In the genomic region with DNA sequence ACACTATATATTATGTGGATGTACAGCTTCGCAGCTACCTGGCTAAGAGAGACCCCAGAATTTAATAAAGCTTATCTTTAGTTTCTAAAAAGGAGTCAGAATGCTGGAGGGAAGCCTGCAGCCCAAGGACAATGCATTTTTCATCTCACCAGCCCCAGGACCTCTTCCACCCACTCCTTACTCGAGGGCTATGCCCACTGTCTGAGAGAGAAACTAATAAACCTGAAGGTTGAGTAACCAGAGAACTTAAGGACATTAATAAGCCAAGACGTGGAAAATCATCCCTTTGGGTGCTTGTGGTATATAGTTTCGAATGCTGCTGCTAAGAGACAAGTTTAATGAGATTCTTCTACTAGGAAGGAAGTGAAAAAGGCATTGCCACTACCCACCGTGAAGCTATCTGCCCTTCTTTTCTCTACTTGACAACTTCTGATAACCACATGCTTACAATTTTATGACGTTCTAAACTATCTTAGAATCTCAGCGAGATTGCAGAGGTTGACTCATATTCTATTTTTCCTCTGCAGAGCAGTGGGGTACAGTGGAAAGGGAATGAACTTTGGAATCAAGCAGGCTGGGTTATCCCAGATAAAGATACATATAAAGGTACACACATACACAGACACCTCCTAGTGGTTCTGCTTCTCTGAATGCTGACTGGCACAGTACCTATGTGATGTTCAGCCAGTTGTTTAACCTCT, we compare ENCODE assay signal across 8 cellular contexts. TPM values are rescaled to one million over a fixed set of nuclear protein-coding genes. Genes with fewer than 3 reads are reported as not detected.
DNase-seq lines count a peak whose midpoint lies in the region; ATAC-seq, FAIRE-seq and TF ChIP-seq lines count a peak whose summit lies in the region.

No MANE protein-coding gene starts in this region.

- peak overlapping the region in 2 of 4 donors; percentile 0 to 20 for H3K4me3 ChIP-seq in Peyer's patch

- H3K4me1 ChIP-seq in Peyer's patch = peaks cover 0 to 51% (median 3%) of the 10 kb centered on the region in 4 donors

- intact Hi-C loops in sciatic nerve (cut with DNase I) = loop anchor here (10.0 kb wide), 1 partner anchor 48 kb away; no protein-coding TSS in a partner anchor

- no peaks in the 10 kb centered on the region for H3K36me3 ChIP-seq in Peyer's patch

- peak in 4 of 6 experiments; percentile 22 to 89 (median 74) for TF ChIP-seq CTCF in Peyer's patch (IDR thresholded peaks at IDR 0.05)

- no peaks in the 10 kb centered on the region for H3K9me3 ChIP-seq in Peyer's patch

- no peaks in the 10 kb centered on the region for H3K27me3 ChIP-seq in Peyer's patch

- peak; percentile 87 for FAIRE-seq in GM12891 (lab: Jason Lieb, UNC)

- peak; percentile 19 for ATAC-seq in HG02571 (IDR thresholded peaks at IDR 0.05; ENCODE audit: unreplicated experiment)
- ATAC-seq in sciatic nerve = no peak

- TF ChIP-seq POLR2A in GM12891 (IDR thresholded peaks at IDR 0.05; ENCODE audit: low read depth, low read length) (no peak), Peyer's patch (IDR thresholded peaks at IDR 0.05) (peak in 1 of 2 donors; percentile 36)

- H3K27ac ChIP-seq in Peyer's patch = peak overlapping the region in 2 of 4 donors; percentile 63 to 65

- DNase-seq in GM12891 (ENCODE audit: insufficient read length, low spot score) (no peak), Peyer's patch (no peak), lung microvascular endothelial cell (ENCODE audit: low read depth in 2 of 2) (peak; percentile 20 to 30), NCI-H128 (lab: John Stamatoyannopoulos, UW; ENCODE audit: unreplicated experiment) (no peak), C1 segment of cervical spinal cord (lab: John Stamatoyannopoulos, UW) (no peak), sciatic nerve (ENCODE audit: low spot score) (no peak), cortex of kidney (lab: John Stamatoyannopoulos, UW) (no peak)

TF ChIP-seq in GM12891, 5 proteins besides CTCF, POLR2A, EP300 and RAD21:
- TF ChIP-seq SPI1 (IDR thresholded peaks at IDR 0.05; ENCODE audit: low read depth, low read length) = peak; percentile 94
- no peak for TF ChIP-seq POLR2AphosphoS5 (IDR thresholded peaks at IDR 0.05; ENCODE audit: low read depth, low read length)
TF ChIP-seq in GM12891: peak in this region for 1.

RNA-seq across cellular contexts. Expression of a gene that starts 3.3 kb away (rescaled TPM):
- polyA plus RNA-seq in GM12891 (2012; ENCODE audit: low read depth, missing spikeins) = 1.3 TPM
- 10 to 100 TPM; 43.2 to 76.2 (median 55.8) TPM for total RNA-seq in Peyer's patch
- total RNA-seq in lung microvascular endothelial cell = 98.7 and 129 TPM in 2 replicates
- total RNA-seq in sciatic nerve = 80.6 TPM

Comparison
In these comparisons a context has a peak if more than half of its experiments do, and no peak if none do; other contexts are left out.
1. DNase-seq: peak in lung microvascular endothelial cell (2 of 2); none in GM12891 (single experiment), Peyer's patch (0 of 3), NCI-H128 (single experiment), C1 segment of cervical spinal cord (0 of 14), sciatic nerve (single experiment) and cortex of kidney (single experiment).